In genomic region chr11:119484741-119485605, GRCh38 we compare ENCODE assay signal across 11 cellular contexts.
DNase-seq lines count a peak whose midpoint lies in the region; ATAC-seq and TF ChIP-seq lines count a peak whose summit lies in the region.
"Had no signal": no experiment of that assay in that cellular context is flagged by ENCODE, and none has a peak within 500 bp of the region (broad histone marks: within the 10 kb centered on the region; RNA-seq: fewer than 3 reads in every experiment).

No MANE protein-coding gene starts in this region.

- no peaks in the 10 kb centered on the region for H3K9me3 Mint-ChIP-seq in WTC11

- CTCF ChIA-PET in WTC11 (lab: Charles Lee): interaction anchor here (0.6 to 3.3 kb wide), 6 partner anchors 29 to 653 kb away, joined by 3 to 16 read pairs (median 5); partner anchors contain the start of gene TRIM29

- H3K4me3 Mint-ChIP-seq in WTC11: no peak overlapping the region

- POLR2A ChIA-PET in WTC11 (lab: Charles Lee): no interaction called here

- ATAC-seq in WTC11: peak; percentile 70
- ATAC-seq in left lobe of liver: no peak
- no peak for ATAC-seq in GM21528 (IDR thresholded peaks at IDR 0.05; ENCODE audit: low FRiP score, unreplicated experiment)
- ATAC-seq in HG02885 (IDR thresholded peaks at IDR 0.05; ENCODE audit: poor library complexity, unreplicated experiment): no peak
- no peak for ATAC-seq in GM18861 (IDR thresholded peaks at IDR 0.05; ENCODE audit: unreplicated experiment)
- ATAC-seq: pancreas had no signal

- H3K4me1 ChIP-seq in BLaER1 treated with 17β-estradiol and CSF1 and Interleukin-3, amounts not matched to agents 10 nM and 100 nM: peaks cover 13 to 50% (median 34%) of the 10 kb centered on the region in 10 experiments
- H3K4me1 ChIP-seq: pancreas had no signal

- peaks cover 16% of the 10 kb centered on the region for H3K4me1 Mint-ChIP-seq in WTC11

- no peak overlapping the region for H3K27ac Mint-ChIP-seq in WTC11

- H3K27me3 ChIP-seq in BLaER1 treated with 17β-estradiol and CSF1 and Interleukin-3, amounts not matched to agents 10 nM and 100 nM: no peaks in the 10 kb centered on the region
- H3K27me3 ChIP-seq: dorsolateral prefrontal cortex, pancreas had no signal

- TF ChIP-seq CTCF in GM12875 (IDR thresholded peaks at IDR 0.05; ENCODE audit: borderline replicate concordance, insufficient read depth, low read depth, low read length): peak; percentile 54
- TF ChIP-seq CTCF in WTC11 (IDR thresholded peaks at IDR 0.05): peak; percentile 33

- no peak overlapping the region for H3K27ac ChIP-seq in BLaER1 treated with 17β-estradiol and CSF1 and Interleukin-3, amounts not matched to agents 10 nM and 100 nM
- H3K27ac ChIP-seq: dorsolateral prefrontal cortex, pancreas had no signal

- no peak overlapping the region for H3K9ac ChIP-seq in BLaER1 treated with 17β-estradiol and CSF1 and Interleukin-3, amounts not matched to agents 10 nM and 100 nM

- no peaks in the 10 kb centered on the region for H3K36me3 Mint-ChIP-seq in WTC11

- no peaks in the 10 kb centered on the region for H3K36me3 ChIP-seq in BLaER1 treated with 17β-estradiol and CSF1 and Interleukin-3, amounts not matched to agents 10 nM and 100 nM
- H3K36me3 ChIP-seq: pancreas had no signal

- H3K27me3 Mint-ChIP-seq in WTC11 (ENCODE audit: low read depth): peaks cover 13% of the 10 kb centered on the region

- H3K4me2 ChIP-seq in BLaER1 treated with 17β-estradiol and CSF1 and Interleukin-3, amounts not matched to agents 10 nM and 100 nM: peak overlapping the region in 8 of 11 experiments; percentile 26 to 69 (median 62); a peak in 14 of 22 replicates

- no peaks in the 10 kb centered on the region for H3K9me3 ChIP-seq in BLaER1 treated with 17β-estradiol and CSF1 and Interleukin-3, amounts not matched to agents 10 nM and 100 nM (replicated peaks in 1 of 11)
- H3K9me3 ChIP-seq: pancreas had no signal

- peaks cover 0 to 26% (median 0%) of the 10 kb centered on the region in 11 experiments; a peak in 8 of 22 replicates for H4K20me1 ChIP-seq in BLaER1 treated with 17β-estradiol and CSF1 and Interleukin-3, amounts not matched to agents 10 nM and 100 nM

- DNase-seq in WTC11 (ENCODE audit: low spot score): peak; percentile 64
- peak; percentile 39 for DNase-seq in left lobe of liver (ENCODE audit: low spot score)
- DNase-seq in NCI-H187 treated with DMSO at 0.1 percent for 48 hours (lab: John Stamatoyannopoulos, UW): no peak
- DNase-seq: DMS79 had no signal

- no peak overlapping the region for H3K4me3 ChIP-seq in BLaER1 treated with 17β-estradiol and CSF1 and Interleukin-3, amounts not matched to agents 10 nM and 100 nM
- H3K4me3 ChIP-seq in GM12875 (ENCODE audit: low read depth, low read length): no peak overlapping the region
- H3K4me3 ChIP-seq: dorsolateral prefrontal cortex, pancreas had no signal

TF ChIP-seq in WTC11, 78 proteins besides CTCF, POLR2A, EP300 and RAD21 (continues in another document):
- TF ChIP-seq MYBL2 (CRISPR knock-in tag; IDR thresholded peaks at IDR 0.05) (no peak), ZNF671 (CRISPR knock-in tag; IDR thresholded peaks at IDR 0.05) (no peak), ZSCAN18 (CRISPR knock-in tag; IDR thresholded peaks at IDR 0.05) (no peak), ATF2 (CRISPR knock-in tag; IDR thresholded peaks at IDR 0.05; ENCODE audit: borderline replicate concordance, low read depth) (no peak), USF2 (CRISPR knock-in tag; IDR thresholded peaks at IDR 0.05) (no peak), FOXP4 (CRISPR knock-in tag; IDR thresholded peaks at IDR 0.05) (no peak), FOXJ3 (CRISPR knock-in tag; IDR thresholded peaks at IDR 0.05; ENCODE audit: borderline replicate concordance) (no peak), ZNF219 (CRISPR knock-in tag; IDR thresholded peaks at IDR 0.05; ENCODE audit: borderline replicate concordance) (no peak), E2F5 (CRISPR knock-in tag; IDR thresholded peaks at IDR 0.05) (no peak), ETV6 (CRISPR knock-in tag; IDR thresholded peaks at IDR 0.05) (no peak), ZNF138 (CRISPR knock-in tag; conservative IDR thresholded peaks at IDR 0.05) (no peak), PRDM15 (CRISPR knock-in tag; IDR thresholded peaks at IDR 0.05) (no peak)
